17 cellular contexts compared by ENCODE assay signal in the genomic region with DNA sequence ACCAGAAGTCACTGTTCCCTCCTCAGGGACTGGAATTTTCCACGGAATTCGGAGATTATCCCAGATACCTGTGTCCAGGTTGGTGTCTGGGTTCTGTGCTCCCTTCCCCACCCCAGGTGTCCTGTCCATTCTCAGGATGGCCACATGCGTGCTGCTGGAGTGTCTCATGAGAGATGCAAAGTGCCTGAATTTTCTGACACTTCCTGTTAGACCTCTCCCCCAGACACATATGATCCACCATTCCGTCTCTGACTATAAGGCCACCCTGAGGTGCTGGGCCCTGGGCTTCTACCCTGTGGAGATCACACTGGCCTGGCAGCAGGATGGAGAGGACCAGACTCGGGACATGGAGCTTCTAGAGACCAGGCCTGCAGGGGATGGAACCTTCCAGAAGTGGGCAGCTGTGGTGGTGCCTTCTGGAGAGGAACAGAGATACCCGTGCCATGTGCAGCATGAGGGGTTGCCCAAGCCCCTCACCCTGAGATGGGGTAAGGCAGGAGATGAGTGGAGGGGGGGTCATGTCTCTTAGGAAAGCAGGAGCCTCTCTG. TPM values are rescaled to one million over a fixed set of nuclear protein-coding genes. Genes with fewer than 3 reads are reported as not detected.
DNase-seq lines count a peak whose midpoint lies in the region; ATAC-seq lines count a peak whose summit lies in the region.
"Had no signal": no experiment of that assay in that cellular context is flagged by ENCODE, and none has a peak within 500 bp of the region (broad histone marks: within the 10 kb centered on the region; RNA-seq: fewer than 3 reads in every experiment).

No MANE protein-coding gene starts in this region.

- H3K36me3 Mint-ChIP-seq in activated CD4-positive, alpha-beta T cell treated with anti-CD3 and anti-CD28 coated beads, Interleukin-2, amount 10 ng/mL, durations not matched to agents 24 days and 14 days (ENCODE audit: low read depth) = peaks cover 27% of the 10 kb centered on the region
- peaks cover 0 to 6% of the 10 kb centered on the region in 2 donors for H3K36me3 Mint-ChIP-seq in CD4-positive, alpha-beta memory T cell
- H3K36me3 Mint-ChIP-seq in activated T-helper 1 cell treated with anti-CD3 and anti-CD28 coated beads, Interleukin-12 subunit alpha, Interleukin-12 subunit beta, Interleukin-2, Interleukin-4 antibody, amounts not matched to agents 30 ng/mL and 10 ng/mL and 1 ng/mL, durations not matched to agents 14 hours and 24 hours and 36 hours (ENCODE audit: low read depth) = peaks cover 16% of the 10 kb centered on the region
- H3K36me3 Mint-ChIP-seq in memory B cell = no peaks in the 10 kb centered on the region

- WGBS in aorta, 2 donors = 64 to 73% methylated on average over 4 to 6 of the region's 6 CpGs

- peaks cover 15% of the 10 kb centered on the region for H3K4me1 ChIP-seq in CD4-positive, alpha-beta memory T cell (ENCODE audit: insufficient read depth, low read length)
- no peaks in the 10 kb centered on the region for H3K4me1 ChIP-seq in aorta (ENCODE audit: control insufficient read depth in 1 of 2, insufficient read depth in 2 of 2, low read length in 2 of 2)
- H3K4me1 ChIP-seq: esophagus squamous epithelium, tibial nerve had no signal

- H3K4me1 Mint-ChIP-seq in activated CD4-positive, alpha-beta T cell treated with anti-CD3 and anti-CD28 coated beads, Interleukin-2, amount 10 ng/mL, durations not matched to agents 24 days and 14 days = peaks cover 28% of the 10 kb centered on the region
- peaks cover 1 to 28% (median 11%) of the 10 kb centered on the region in 4 donors for H3K4me1 Mint-ChIP-seq in CD4-positive, alpha-beta memory T cell
- peaks cover 51% of the 10 kb centered on the region for H3K4me1 Mint-ChIP-seq in activated T-helper 1 cell treated with anti-CD3 and anti-CD28 coated beads, Interleukin-12 subunit alpha, Interleukin-12 subunit beta, Interleukin-2, Interleukin-4 antibody, amounts not matched to agents 30 ng/mL and 10 ng/mL and 1 ng/mL, durations not matched to agents 14 hours and 24 hours and 36 hours (ENCODE audit: low read depth)
- H3K4me1 Mint-ChIP-seq in memory B cell = peaks cover 16% of the 10 kb centered on the region

- no peaks in the 10 kb centered on the region for H3K36me3 ChIP-seq in CD4-positive, alpha-beta memory T cell (ENCODE audit: insufficient read depth, low read length)
- H3K36me3 ChIP-seq in aorta (ENCODE audit: control insufficient read depth in 1 of 2, insufficient read depth in 2 of 2, low read length in 1 of 2) = no peaks in the 10 kb centered on the region
- H3K36me3 ChIP-seq: esophagus squamous epithelium, tibial nerve had no signal

- H3K9me3 Mint-ChIP-seq in activated CD4-positive, alpha-beta T cell treated with anti-CD3 and anti-CD28 coated beads, Interleukin-2, amount 10 ng/mL, durations not matched to agents 24 days and 14 days = no peaks in the 10 kb centered on the region
- H3K9me3 Mint-ChIP-seq in CD4-positive, alpha-beta memory T cell = no peaks in the 10 kb centered on the region
- H3K9me3 Mint-ChIP-seq in activated T-helper 1 cell treated with anti-CD3 and anti-CD28 coated beads, Interleukin-12 subunit alpha, Interleukin-12 subunit beta, Interleukin-2, Interleukin-4 antibody, amounts not matched to agents 30 ng/mL and 10 ng/mL and 1 ng/mL, durations not matched to agents 14 hours and 24 hours and 36 hours = no peaks in the 10 kb centered on the region
- H3K9me3 Mint-ChIP-seq in memory B cell = no peaks in the 10 kb centered on the region

- peak overlapping the region; percentile 99 for H3K27ac ChIP-seq in CD4-positive, alpha-beta memory T cell (ENCODE audit: low read depth, low read length)
- no peak overlapping the region for H3K27ac ChIP-seq in aorta (ENCODE audit: low read depth in 1 of 2, low read length in 2 of 2)

- intact Hi-C loops in activated CD4-positive, alpha-beta T cell treated with anti-CD3 and anti-CD28 coated beads, Interleukin-2, amount 10 ng/mL, durations not matched to agents 24 days and 14 days (cut with micrococcal nuclease) = loop anchor here (1.0 to 10.0 kb wide), 5 partner anchors 14 to 139 kb away; partner anchors contain the start of genes HLA-A and PPP1R11
- intact Hi-C loops in CD4-positive, alpha-beta memory T cell (cut with micrococcal nuclease) = loop anchor here (1.0 to 5.0 kb wide), 5 partner anchors 14 to 81 kb away; partner anchors contain the start of gene HLA-A
- intact Hi-C loops in activated T-helper 1 cell treated with anti-CD3 and anti-CD28 coated beads, Interleukin-12 subunit alpha, Interleukin-12 subunit beta, Interleukin-2, Interleukin-4 antibody, amounts not matched to agents 30 ng/mL and 10 ng/mL and 1 ng/mL, durations not matched to agents 14 hours and 24 hours and 36 hours (cut with micrococcal nuclease) = loop anchor here (1.0 to 10.0 kb wide), 7 partner anchors 14 to 787 kb away; partner anchors contain the start of genes HLA-A, MDC1, POLR1H and PPP1R11
- intact Hi-C loops in aorta (cut with DNase I) = loop anchor here (5.0 kb wide), 2 partner anchors 39 to 41 kb away; no protein-coding TSS in a partner anchor

- DNase-seq in activated CD4-positive, alpha-beta T cell treated with anti-CD3 and anti-CD28 coated beads, Interleukin-2, amount 10 ng/mL, durations not matched to agents 24 days and 14 days = no peak
- no peak for DNase-seq in activated CD4-positive, alpha-beta T cell treated with anti-CD3 and anti-CD28 coated beads for 4 hours
- no peak for DNase-seq in CD4-positive, alpha-beta memory T cell
- no peak for DNase-seq in activated T-helper 1 cell treated with anti-CD3 and anti-CD28 coated beads, Interleukin-12 subunit alpha, Interleukin-12 subunit beta, Interleukin-2, Interleukin-4 antibody, amounts not matched to agents 30 ng/mL and 10 ng/mL and 1 ng/mL, durations not matched to agents 14 hours and 24 hours and 36 hours (ENCODE audit: low spot score)
- DNase-seq in memory B cell (ENCODE audit: low spot score in 2 of 2) (no peak), NCI-H2029 (lab: John Stamatoyannopoulos, UW) (no peak), aorta (no peak)
- DNase-seq: COR-L47, esophagus squamous epithelium, left ventricle myocardium superior, NCI-H1436, NCI-H2171, NCI-H82, SK-N-SH had no signal

- no peak for ATAC-seq in memory B cell (ENCODE audit: low read depth)
- ATAC-seq in GM19035 (IDR thresholded peaks at IDR 0.05; ENCODE audit: unreplicated experiment) = no peak
- ATAC-seq in aorta (ENCODE audit: low FRiP score) = no peak

- H3K27me3 Mint-ChIP-seq in activated CD4-positive, alpha-beta T cell treated with anti-CD3 and anti-CD28 coated beads, Interleukin-2, amount 10 ng/mL, durations not matched to agents 24 days and 14 days = no peaks in the 10 kb centered on the region
- no peaks in the 10 kb centered on the region for H3K27me3 Mint-ChIP-seq in CD4-positive, alpha-beta memory T cell
- H3K27me3 Mint-ChIP-seq in activated T-helper 1 cell treated with anti-CD3 and anti-CD28 coated beads, Interleukin-12 subunit alpha, Interleukin-12 subunit beta, Interleukin-2, Interleukin-4 antibody, amounts not matched to agents 30 ng/mL and 10 ng/mL and 1 ng/mL, durations not matched to agents 14 hours and 24 hours and 36 hours (ENCODE audit: insufficient read depth) = peaks cover 1% of the 10 kb centered on the region
- no peaks in the 10 kb centered on the region for H3K27me3 Mint-ChIP-seq in memory B cell

- no peaks in the 10 kb centered on the region for H3K27me3 ChIP-seq in CD4-positive, alpha-beta memory T cell (ENCODE audit: insufficient read depth, low read length)
- no peaks in the 10 kb centered on the region for H3K27me3 ChIP-seq in aorta (ENCODE audit: control insufficient read depth in 1 of 2, insufficient read depth in 2 of 2, low read length in 1 of 2)
- H3K27me3 ChIP-seq: dorsolateral prefrontal cortex, esophagus squamous epithelium, tibial nerve had no signal

- peak overlapping the region in 1 of 2 donors; percentile 56 for H3K4me3 ChIP-seq in CD4-positive, alpha-beta memory T cell (ENCODE audit: low read length in 2 of 2)
- no peak overlapping the region for H3K4me3 ChIP-seq in aorta (ENCODE audit: low read length in 2 of 2)

- CTCF ChIA-PET in CD4-positive, alpha-beta memory T cell (lab: Charles Lee; ENCODE audit: partially characterized antibody) = no interaction called here

- peak overlapping the region; percentile 94 for H3K27ac Mint-ChIP-seq in activated CD4-positive, alpha-beta T cell treated with anti-CD3 and anti-CD28 coated beads, Interleukin-2, amount 10 ng/mL, durations not matched to agents 24 days and 14 days
- H3K27ac Mint-ChIP-seq in CD4-positive, alpha-beta memory T cell = peak overlapping the region in 5 of 7 donors; percentile 29 to 99 (median 84)
- peak overlapping the region; percentile 98 for H3K27ac Mint-ChIP-seq in activated T-helper 1 cell treated with anti-CD3 and anti-CD28 coated beads, Interleukin-12 subunit alpha, Interleukin-12 subunit beta, Interleukin-2, Interleukin-4 antibody, amounts not matched to agents 30 ng/mL and 10 ng/mL and 1 ng/mL, durations not matched to agents 14 hours and 24 hours and 36 hours
- H3K27ac Mint-ChIP-seq in memory B cell = peak overlapping the region; percentile 97

- H3K9me3 ChIP-seq in CD4-positive, alpha-beta memory T cell (ENCODE audit: control insufficient read depth in 1 of 2, low read length in 2 of 2) = no peaks in the 10 kb centered on the region
- no peaks in the 10 kb centered on the region for H3K9me3 ChIP-seq in aorta (ENCODE audit: control insufficient read depth, low read length)
- H3K9me3 ChIP-seq: esophagus squamous epithelium, SK-N-SH, tibial nerve had no signal

- H3K4me3 Mint-ChIP-seq in activated CD4-positive, alpha-beta T cell treated with anti-CD3 and anti-CD28 coated beads, Interleukin-2, amount 10 ng/mL, durations not matched to agents 24 days and 14 days = peak overlapping the region; percentile 88
- H3K4me3 Mint-ChIP-seq in CD4-positive, alpha-beta memory T cell = peak overlapping the region in 6 of 8 donors; percentile 90 to 97 (median 96)
- peak overlapping the region; percentile 92 for H3K4me3 Mint-ChIP-seq in activated T-helper 1 cell treated with anti-CD3 and anti-CD28 coated beads, Interleukin-12 subunit alpha, Interleukin-12 subunit beta, Interleukin-2, Interleukin-4 antibody, amounts not matched to agents 30 ng/mL and 10 ng/mL and 1 ng/mL, durations not matched to agents 14 hours and 24 hours and 36 hours
- H3K4me3 Mint-ChIP-seq in memory B cell = peak overlapping the region; percentile 95

- POLR2A ChIA-PET in CD4-positive, alpha-beta memory T cell (lab: Charles Lee; ENCODE audit: partially characterized antibody) = interaction anchor here (1.4 to 3.4 kb wide), 5 partner anchors 12 to 41 kb away, joined by 6 to 53 read pairs (median 12); partner anchors contain the start of gene HLA-A

RNA-seq across cellular contexts. Expression of gene HLA-A, which starts 14.4 kb away (rescaled TPM):
- total RNA-seq in activated CD4-positive, alpha-beta T cell treated with anti-CD3 and anti-CD28 coated beads, Interleukin-2, amount 10 ng/mL, durations not matched to agents 24 days and 14 days = 1,449 and 1,452 TPM in 2 replicates
- 1,000 to 10,000 TPM; 2,115 to 2,200 TPM for total RNA-seq in CD4-positive, alpha-beta memory T cell
- polyA plus RNA-seq in CD4-positive, alpha-beta memory T cell = 1,000 to 10,000 TPM; 2,923 to 3,137 TPM
- 1,482 and 1,503 TPM in 2 replicates for total RNA-seq in activated T-helper 1 cell treated with anti-CD3 and anti-CD28 coated beads, Interleukin-12 subunit alpha, Interleukin-12 subunit beta, Interleukin-2, Interleukin-4 antibody, amounts not matched to agents 30 ng/mL and 10 ng/mL and 1 ng/mL, durations not matched to agents 14 hours and 24 hours and 36 hours
- total RNA-seq in aorta = 100 to 1,000 TPM; 468 to 599 TPM
- polyA plus RNA-seq in aorta = 100 to 1,000 TPM; 216 to 526 TPM
